ENCODE assay signal across 26 cellular contexts in the genomic region with DNA sequence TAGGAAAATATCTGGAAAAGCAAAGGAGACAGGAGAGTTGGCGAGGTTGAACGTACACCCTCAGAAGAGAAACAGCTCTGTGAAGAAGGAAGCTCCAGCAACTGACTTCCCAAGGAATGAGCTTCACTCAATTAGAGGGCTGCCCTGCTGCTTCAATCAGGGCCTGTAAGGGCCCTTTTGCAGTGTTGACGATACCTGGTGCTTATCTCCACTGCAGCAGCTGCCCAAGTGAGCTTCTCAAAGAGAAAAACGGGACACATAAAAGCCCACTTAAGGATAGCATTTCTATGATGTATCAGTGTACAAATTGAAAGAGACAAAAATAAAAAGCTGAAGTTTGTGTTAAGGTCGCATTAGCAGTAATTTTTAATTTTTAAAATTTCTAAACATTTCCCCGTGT. TPM values are rescaled to one million over a fixed set of nuclear protein-coding genes. Genes with fewer than 3 reads are reported as not detected.
DNase-seq lines count a peak whose midpoint lies in the region; ATAC-seq, FAIRE-seq and TF ChIP-seq lines count a peak whose summit lies in the region.
"Had no signal": no experiment of that assay in that cellular context is flagged by ENCODE, and none has a peak within 500 bp of the region (broad histone marks: within the 10 kb centered on the region; RNA-seq: fewer than 3 reads in every experiment).

No MANE protein-coding gene starts in this region.

- no peaks in the 10 kb centered on the region for H3K9me1 ChIP-seq in K562 (ENCODE audit: control insufficient read depth, insufficient read depth, low read length)

- H3K36me3 ChIP-seq in K562 (ENCODE audit: control insufficient read depth, insufficient read depth, low read length) (peaks cover 7% of the 10 kb centered on the region; the same call in 2 of the 3 replicates), neural progenitor cell (peaks cover 3% of the 10 kb centered on the region), SJCRH30 (peaks cover 23% of the 10 kb centered on the region)

- H3K4me1 Mint-ChIP-seq in neural progenitor cell: no peaks in the 10 kb centered on the region
- peaks cover 35% of the 10 kb centered on the region for H3K4me1 Mint-ChIP-seq in activated naive CD8-positive, alpha-beta T cell treated with anti-CD3 and anti-CD28 coated beads for 36 hours

- H3K9ac ChIP-seq in K562 (ENCODE audit: insufficient read depth in 1 of 2, low read depth in 2 of 2, low read length in 2 of 2): 0 out of 4 replicates have a peak overlapping the region, but pooled peaks of 1 of the 2 experiments have one; percentile 4
- no peak overlapping the region for H3K9ac ChIP-seq in neural progenitor cell
- H3K9ac ChIP-seq: GM23248 had no signal

- H3K79me2 ChIP-seq in K562 (ENCODE audit: control insufficient read depth, insufficient read depth, low read length) (peaks cover 86% of the 10 kb centered on the region), neural progenitor cell (ENCODE audit: low read depth) (peaks cover 93% of the 10 kb centered on the region)

- H3K4me2 ChIP-seq in K562 (ENCODE audit: insufficient read depth, low read length) (no peak overlapping the region), neural progenitor cell (no peak overlapping the region)

- TF ChIP-seq CTCF in K562 (IDR thresholded peaks at IDR 0.05 in 2 of 3, conservative IDR thresholded peaks at IDR 0.05 in 1 of 3; ENCODE audit: insufficient read depth in 2 of 3, low read depth in 1 of 3, low read length in 3 of 3) (no peak), neural progenitor cell (IDR thresholded peaks at IDR 0.05) (no peak), coronary artery (IDR thresholded peaks at IDR 0.05) (no peak)

- peaks cover 57% of the 10 kb centered on the region for H3K9me3 Mint-ChIP-seq in neural progenitor cell
- peaks cover 3% of the 10 kb centered on the region for H3K9me3 Mint-ChIP-seq in activated naive CD8-positive, alpha-beta T cell treated with anti-CD3 and anti-CD28 coated beads for 36 hours
- H3K9me3 Mint-ChIP-seq: activated CD4-positive, alpha-beta T cell treated with anti-CD3 and anti-CD28 coated beads, Interleukin-2, amount 10 ng/mL, durations not matched to agents 24 days and 14 days; activated naive CD8-positive, alpha-beta T cell treated with anti-CD3 and anti-CD28 coated beads, Interleukin-2, amount 50 U/mL, for 24 hours; naive thymus-derived CD4-positive, alpha-beta T cell had no signal

- peaks cover 5% of the 10 kb centered on the region for H3F3A ChIP-seq in neural progenitor cell (ENCODE audit: low read depth)

- FAIRE-seq in K562 (lab: Jason Lieb, UNC): peak; percentile 90

- H4K20me1 ChIP-seq in K562 (replicated peaks; ENCODE audit: control insufficient read depth, insufficient read depth, low read length) (peaks cover 31% of the 10 kb centered on the region), neural progenitor cell (ENCODE audit: low read depth) (peaks cover 53% of the 10 kb centered on the region)

- H3K4me3 ChIP-seq in K562: no peak overlapping the region
- H3K4me3 ChIP-seq in neural progenitor cell: no peak overlapping the region
- no peak overlapping the region for H3K4me3 ChIP-seq in SJCRH30
- no peak overlapping the region for H3K4me3 ChIP-seq in coronary artery
- H3K4me3 ChIP-seq: GM23248 had no signal

- peak; percentile 89 for ATAC-seq in K562
- ATAC-seq: activated naive CD8-positive, alpha-beta T cell treated with anti-CD3 and anti-CD28 coated beads, Interleukin-2, amount 50 U/mL, for 24 hours; naive thymus-derived CD4-positive, alpha-beta T cell; stimulated activated naive CD8-positive, alpha-beta T cell treated with anti-CD3 and anti-CD28 coated beads, Interleukin-15, Interleukin-2, amounts not matched to agents 100 U/mL and 50 U/mL, for 24 hours had no signal

- no peak overlapping the region for H3K4me3 Mint-ChIP-seq in neural progenitor cell
- no peak overlapping the region for H3K4me3 Mint-ChIP-seq in activated naive CD8-positive, alpha-beta T cell treated with anti-CD3 and anti-CD28 coated beads for 36 hours
- H3K4me3 Mint-ChIP-seq: activated CD4-positive, alpha-beta T cell treated with anti-CD3 and anti-CD28 coated beads, Interleukin-2, amount 10 ng/mL, durations not matched to agents 24 days and 14 days; activated naive CD8-positive, alpha-beta T cell treated with anti-CD3 and anti-CD28 coated beads, Interleukin-2, amount 50 U/mL, for 24 hours; brain had no signal

- no peak for TF ChIP-seq RAD21 in K562 (CRISPR knock-in tag; conservative IDR thresholded peaks at IDR 0.05 in 1 of 2, IDR thresholded peaks at IDR 0.05 in 1 of 2)

- H3K9me3 ChIP-seq in K562 (replicated peaks; ENCODE audit: control insufficient read depth, insufficient read depth, low read depth, low read length) (no peaks in the 10 kb centered on the region), neural progenitor cell (ENCODE audit: low read depth) (no peaks in the 10 kb centered on the region), SJCRH30 (replicated peaks) (no peaks in the 10 kb centered on the region; the same call in 1 of the 2 replicates)

- BruUV-seq in K562 (replicated peaks; lab: Mats Ljungman, UMichigan): no TSS peak

- intact Hi-C loops in K562 (cut with micrococcal nuclease): no loop called here

- DNase-seq in NCI-H146 (lab: John Stamatoyannopoulos, UW) (peak; percentile 8), NCI-H146 treated with DMSO at 0.1 percent for 48 hours (lab: John Stamatoyannopoulos, UW; ENCODE audit: unreplicated experiment) (no peak), NCI-H2029 (lab: John Stamatoyannopoulos, UW) (peak; percentile 51), K562 (ENCODE audit: extremely low read depth in 1 of 4, low spot score in 3 of 4) (peak in 3 of 4 experiments; percentile 22 to 74 (median 68)), neural progenitor cell (ENCODE audit: low spot score) (peak; percentile 28), SJCRH30 (no peak), coronary artery (ENCODE audit: low spot score) (no peak)
- no peak for DNase-seq in activated naive CD8-positive, alpha-beta T cell treated with anti-CD3 and anti-CD28 coated beads for 36 hours
- DNase-seq: activated CD4-positive, alpha-beta T cell treated with anti-CD3 and anti-CD28 coated beads, Interleukin-2, amount 10 ng/mL, durations not matched to agents 24 days and 14 days; activated CD8-positive, alpha-beta memory T cell treated with anti-CD3 and anti-CD28 coated beads, Interleukin-2, amount 50 U/mL, for 4 hours; activated effector memory CD4-positive, alpha-beta T cell treated with Interleukin-2 at 50 U/mL for 16 hours; activated naive CD8-positive, alpha-beta T cell treated with anti-CD3 and anti-CD28 coated beads, Interleukin-2, amount 50 U/mL, for 24 hours; COR-L47; EL; GM23248; Karpas-422; kidney glomerular epithelial cell; naive thymus-derived CD4-positive, alpha-beta T cell; NCI-H2171; OCI-M1; SHP77; stimulated activated CD4-positive, alpha-beta T cell treated with anti-CD3 and anti-CD28 coated beads, Interleukin-4, amount 100 ng/mL, for 4 hours; stimulated activated naive CD8-positive, alpha-beta T cell treated with anti-CD3 and anti-CD28 coated beads, Interleukin-15, Interleukin-2, amounts not matched to agents 100 U/mL and 50 U/mL, for 24 hours; T-helper 1 cell had no signal

- H3K27me3 Mint-ChIP-seq in neural progenitor cell (ENCODE audit: insufficient read depth, low read depth): peaks cover 7% of the 10 kb centered on the region
- H3K27me3 Mint-ChIP-seq in activated naive CD8-positive, alpha-beta T cell treated with anti-CD3 and anti-CD28 coated beads for 36 hours: no peaks in the 10 kb centered on the region
- H3K27me3 Mint-ChIP-seq: activated CD4-positive, alpha-beta T cell treated with anti-CD3 and anti-CD28 coated beads, Interleukin-2, amount 10 ng/mL, durations not matched to agents 24 days and 14 days; activated naive CD8-positive, alpha-beta T cell treated with anti-CD3 and anti-CD28 coated beads, Interleukin-2, amount 50 U/mL, for 24 hours; brain; naive thymus-derived CD4-positive, alpha-beta T cell had no signal

- 23% methylated on average over 6 of the region's 6 CpGs for WGBS in K562 (ENCODE audit: insufficient coverage, low coverage, missing lambda C conversion rate)

- CTCF ChIA-PET in K562 (lab: Yijun Ruan, JAX; ENCODE audit: low intra/inter-chr PET ratio): no interaction called here

- no peak for TF ChIP-seq POLR2A in K562 (conservative IDR thresholded peaks at IDR 0.05)

- in situ Hi-C loops in K562 (cut with MboI): no loop called here

- H3K27ac ChIP-seq in K562 (ENCODE audit: extremely low read depth, low read depth, low read length) (no peak overlapping the region), neural progenitor cell (no peak overlapping the region), SJCRH30 (no peak overlapping the region), coronary artery (no peak overlapping the region)
- H3K27ac ChIP-seq: GM23248, VCaP had no signal

- POLR2A ChIA-PET in K562 (lab: Yijun Ruan, JAX): interaction anchor here (0.6 to 4.8 kb wide), 4 partner anchors 10 to 38 kb away, joined by 3 to 32 read pairs (median 20); a partner anchor contains a TSS

- no peaks in the 10 kb centered on the region for H3K27me3 ChIP-seq in K562 (ENCODE audit: control insufficient read depth in 2 of 2, insufficient read depth in 2 of 2, low read length in 2 of 2)
- no peaks in the 10 kb centered on the region for H3K27me3 ChIP-seq in neural progenitor cell
- no peaks in the 10 kb centered on the region for H3K27me3 ChIP-seq in SJCRH30

- H3K27ac Mint-ChIP-seq in neural progenitor cell: no peak overlapping the region
- no peak overlapping the region for H3K27ac Mint-ChIP-seq in activated naive CD8-positive, alpha-beta T cell treated with anti-CD3 and anti-CD28 coated beads for 36 hours
- H3K27ac Mint-ChIP-seq: activated CD4-positive, alpha-beta T cell treated with anti-CD3 and anti-CD28 coated beads, Interleukin-2, amount 10 ng/mL, durations not matched to agents 24 days and 14 days; activated naive CD8-positive, alpha-beta T cell treated with anti-CD3 and anti-CD28 coated beads, Interleukin-2, amount 50 U/mL, for 24 hours had no signal

- TF ChIP-seq EP300 in K562 (IDR thresholded peaks at IDR 0.05; ENCODE audit: low read length): peak; percentile 32; the same call in 1 of the 2 replicates

- H3K4me1 ChIP-seq in K562 (replicated peaks in 1 of 2; ENCODE audit: control insufficient read depth in 2 of 2, insufficient read depth in 2 of 2, low read length in 2 of 2) (peaks cover 3 to 17% of the 10 kb centered on the region in 2 experiments; a peak in 2 of 5 replicates), neural progenitor cell (no peaks in the 10 kb centered on the region), SJCRH30 (no peaks in the 10 kb centered on the region)

- peaks cover 57% of the 10 kb centered on the region for H3K36me3 Mint-ChIP-seq in neural progenitor cell
- peaks cover 20% of the 10 kb centered on the region for H3K36me3 Mint-ChIP-seq in activated naive CD8-positive, alpha-beta T cell treated with anti-CD3 and anti-CD28 coated beads for 36 hours

- H2AFZ ChIP-seq in K562 (ENCODE audit: low read depth, low read length) (no peak overlapping the region), neural progenitor cell (replicated peaks) (no peak overlapping the region)
- H2AFZ ChIP-seq: GM23248 had no signal

RNA-seq across cellular contexts. Expression of a gene that starts 16.4 kb away (rescaled TPM):
- 68.6 and 248 TPM in 2 replicates for total RNA-seq in K562 (2011; cell fraction: chromatin; rRNA removed; ENCODE audit: low replicate concordance)
- total RNA-seq in K562 (2011; cell fraction: nucleolus; rRNA removed): 23.7 and 34.5 TPM in 2 replicates
- 68.9 and 98.9 TPM in 2 replicates for total RNA-seq in K562 (2011; cell fraction: nucleoplasm; rRNA removed)
- total RNA-seq in K562 (2014; rRNA removed) (11.5 and 13.8 TPM in 2 replicates), K562 (2014; rRNA removed; fragmentation: Illumina TruSeq; extraction: Trizol) (28.4 and 33.2 TPM in 2 replicates), K562 (2015; rRNA removed; fragmentation: Illumina TruSeq; extraction: Trizol) (18.9 and 22.9 TPM in 2 replicates), K562 (2021) (71.8 and 74.6 TPM in 2 replicates), neural progenitor cell (ENCODE audit: low replicate concordance) (15.9 and 20.7 TPM in 2 replicates)
- polyA plus RNA-seq in K562 (2011; rRNA removed) (47.1 and 61.6 TPM in 2 replicates), K562 (2014; fragmentation: Illumina TruSeq; extraction: Trizol) (37.3 and 44.0 TPM in 2 replicates), K562 (2014; fragmentation: Nextera tagmentation; extraction: Ambion mirVana) (10 to 100 TPM; 21.2 to 25.7 TPM), K562 (2014; rRNA removed) (30.0 and 32.2 TPM in 2 replicates)
- 8.2 and 11.3 TPM in 2 replicates for polyA plus RNA-seq in K562 (2011; cell fraction: cytosol; rRNA removed)
- polyA plus RNA-seq in K562 (2011; cell fraction: nucleus; rRNA removed): 11.2 and 18.3 TPM in 2 replicates
- polyA plus RNA-seq in K562 (2012): 48.5 and 52.1 TPM in 2 replicates
- polyA minus RNA-seq in K562 (2011; rRNA and poly(A)+ RNA removed): 41.3 and 59.5 TPM in 2 replicates
- 9.4 and 19.6 TPM in 2 replicates for polyA minus RNA-seq in K562 (2011; cell fraction: cytosol; rRNA and poly(A)+ RNA removed)
- polyA minus RNA-seq in K562 (2011; cell fraction: nucleus; rRNA and poly(A)+ RNA removed): 27.1 and 43.0 TPM in 2 replicates
- total RNA-seq in SJCRH30 (2014; rRNA removed; shearing (Covaris generic)): 19.9 and 25.6 TPM in 2 replicates
- total RNA-seq in activated naive CD8-positive, alpha-beta T cell treated with anti-CD3 and anti-CD28 coated beads for 36 hours: 100 to 1,000 TPM in 1 of 2 experiments, 10 to 100 TPM in 1; 91.9 to 105 TPM

Comparison
In these comparisons a context has a peak if more than half of its experiments do, and no peak if none do; other contexts are left out.
1. DNase-seq: peak in NCI-H146 (single experiment), NCI-H2029 (single experiment), K562 (3 of 4) and neural progenitor cell (single experiment); none in NCI-H146 treated with DMSO at 0.1 percent for 48 hours (single experiment), SJCRH30 (0 of 2), coronary artery (single experiment) and activated naive CD8-positive, alpha-beta T cell treated with anti-CD3 and anti-CD28 coated beads for 36 hours (single experiment).